Comparison of ENCODE assay signal across 1 cellular context in the genomic region with DNA sequence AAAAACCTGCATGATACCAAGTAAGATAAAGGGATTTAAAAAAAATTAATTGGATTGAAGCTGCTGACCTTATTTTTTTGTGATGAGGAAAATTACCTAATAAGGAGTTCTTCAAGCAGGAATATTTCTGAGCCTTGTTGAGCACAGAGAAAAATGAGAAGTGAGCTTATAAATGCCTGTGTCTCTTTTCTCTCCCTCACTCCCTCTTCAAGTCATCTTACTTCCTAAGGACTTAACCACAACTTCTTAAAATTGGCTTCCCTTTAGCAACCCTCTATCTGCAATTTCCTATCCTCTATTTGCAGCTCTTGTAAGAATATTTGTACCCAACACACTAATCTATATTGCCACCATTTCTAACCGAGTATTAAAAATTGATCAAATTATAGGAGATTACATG.
TF ChIP-seq lines count a peak whose summit lies in the region.

No MANE protein-coding gene starts in this region.

TF ChIP-seq in HepG2, 621 proteins besides CTCF, POLR2A, EP300 and RAD21 (continued from another document):
- TF ChIP-seq, protein P1, sequence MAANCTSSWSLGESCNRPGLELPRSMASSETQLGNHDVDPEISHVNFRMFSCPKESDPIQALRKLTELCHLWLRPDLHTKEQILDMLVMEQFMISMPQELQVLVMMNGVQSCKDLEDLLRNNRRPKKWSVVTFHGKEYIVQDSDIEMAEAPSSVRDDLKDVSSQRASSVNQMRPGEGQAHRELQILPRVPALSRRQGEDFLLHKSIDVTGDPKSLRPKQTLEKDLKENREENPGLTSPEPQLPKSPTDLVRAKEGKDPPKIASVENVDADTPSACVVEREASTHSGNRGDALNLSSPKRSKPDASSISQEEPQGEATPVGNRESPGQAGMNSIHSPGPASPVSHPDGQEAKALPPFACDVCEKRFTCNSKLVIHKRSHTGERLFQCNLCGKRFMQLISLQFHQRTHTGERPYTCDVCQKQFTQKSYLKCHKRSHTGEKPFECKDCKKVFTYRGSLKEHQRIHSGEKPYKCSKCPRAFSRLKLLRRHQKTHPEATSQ (CRISPR knock-in tag; IDR thresholded peaks at IDR 0.05; ENCODE audit: borderline replicate concordance) = no peak
- TF ChIP-seq HOXA7 (CRISPR knock-in tag; IDR thresholded peaks at IDR 0.05) (no peak), MTA1 (CRISPR knock-in tag; IDR thresholded peaks at IDR 0.05; ENCODE audit: borderline replicate concordance) (no peak), PITX1 (CRISPR knock-in tag; IDR thresholded peaks at IDR 0.05) (no peak), CCDC6 (CRISPR knock-in tag; IDR thresholded peaks at IDR 0.05) (no peak), ARID2 (CRISPR knock-in tag; IDR thresholded peaks at IDR 0.05; ENCODE audit: borderline replicate concordance) (no peak), ZNF597 (CRISPR knock-in tag; IDR thresholded peaks at IDR 0.05) (no peak), IRF9 (CRISPR knock-in tag; IDR thresholded peaks at IDR 0.05; ENCODE audit: borderline replicate concordance) (no peak), THAP7 (CRISPR knock-in tag; IDR thresholded peaks at IDR 0.05) (no peak)
- TF ChIP-seq, protein P2, sequence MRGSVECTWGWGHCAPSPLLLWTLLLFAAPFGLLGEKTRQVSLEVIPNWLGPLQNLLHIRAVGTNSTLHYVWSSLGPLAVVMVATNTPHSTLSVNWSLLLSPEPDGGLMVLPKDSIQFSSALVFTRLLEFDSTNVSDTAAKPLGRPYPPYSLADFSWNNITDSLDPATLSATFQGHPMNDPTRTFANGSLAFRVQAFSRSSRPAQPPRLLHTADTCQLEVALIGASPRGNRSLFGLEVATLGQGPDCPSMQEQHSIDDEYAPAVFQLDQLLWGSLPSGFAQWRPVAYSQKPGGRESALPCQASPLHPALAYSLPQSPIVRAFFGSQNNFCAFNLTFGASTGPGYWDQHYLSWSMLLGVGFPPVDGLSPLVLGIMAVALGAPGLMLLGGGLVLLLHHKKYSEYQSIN (CRISPR knock-in tag; IDR thresholded peaks at IDR 0.05; ENCODE audit: borderline replicate concordance) = no peak
